In genomic region chr20:61871913-61872312, GRCh38 we compare ENCODE assay signal across 9 cellular contexts.
"Had no signal": no experiment of that assay in that cellular context is flagged by ENCODE, and none has a peak within 500 bp of the region (broad histone marks: within the 10 kb centered on the region; RNA-seq: fewer than 3 reads in every experiment).

No MANE protein-coding gene starts in this region.

- H3K4me1 ChIP-seq: HAP-1 had no signal

- ATAC-seq: HCT116, HepG2 had no signal

- H3K36me3 Mint-ChIP-seq: IgD-negative memory B cell had no signal

- H3K4me1 Mint-ChIP-seq: IgD-negative memory B cell had no signal

- FAIRE-seq: HepG2 had no signal

- DNase-seq: GM23248, GOT3, H7, HFFc6, KBM-7 had no signal

- H3K9me3 Mint-ChIP-seq: IgD-negative memory B cell had no signal

- H3K9me3 ChIP-seq: HAP-1 had no signal

- H3K4me3 ChIP-seq: GM23248, HAP-1 had no signal

- H3K36me3 ChIP-seq: HAP-1 had no signal

- H3K4me3 Mint-ChIP-seq: HFFc6, IgD-negative memory B cell had no signal

- H3K27ac ChIP-seq: GM23248 had no signal

- H3K27ac Mint-ChIP-seq: HFFc6, IgD-negative memory B cell had no signal

- H2AFZ ChIP-seq: GM23248 had no signal
